ENCODE assay signal across 8 cellular contexts in the genomic region with DNA sequence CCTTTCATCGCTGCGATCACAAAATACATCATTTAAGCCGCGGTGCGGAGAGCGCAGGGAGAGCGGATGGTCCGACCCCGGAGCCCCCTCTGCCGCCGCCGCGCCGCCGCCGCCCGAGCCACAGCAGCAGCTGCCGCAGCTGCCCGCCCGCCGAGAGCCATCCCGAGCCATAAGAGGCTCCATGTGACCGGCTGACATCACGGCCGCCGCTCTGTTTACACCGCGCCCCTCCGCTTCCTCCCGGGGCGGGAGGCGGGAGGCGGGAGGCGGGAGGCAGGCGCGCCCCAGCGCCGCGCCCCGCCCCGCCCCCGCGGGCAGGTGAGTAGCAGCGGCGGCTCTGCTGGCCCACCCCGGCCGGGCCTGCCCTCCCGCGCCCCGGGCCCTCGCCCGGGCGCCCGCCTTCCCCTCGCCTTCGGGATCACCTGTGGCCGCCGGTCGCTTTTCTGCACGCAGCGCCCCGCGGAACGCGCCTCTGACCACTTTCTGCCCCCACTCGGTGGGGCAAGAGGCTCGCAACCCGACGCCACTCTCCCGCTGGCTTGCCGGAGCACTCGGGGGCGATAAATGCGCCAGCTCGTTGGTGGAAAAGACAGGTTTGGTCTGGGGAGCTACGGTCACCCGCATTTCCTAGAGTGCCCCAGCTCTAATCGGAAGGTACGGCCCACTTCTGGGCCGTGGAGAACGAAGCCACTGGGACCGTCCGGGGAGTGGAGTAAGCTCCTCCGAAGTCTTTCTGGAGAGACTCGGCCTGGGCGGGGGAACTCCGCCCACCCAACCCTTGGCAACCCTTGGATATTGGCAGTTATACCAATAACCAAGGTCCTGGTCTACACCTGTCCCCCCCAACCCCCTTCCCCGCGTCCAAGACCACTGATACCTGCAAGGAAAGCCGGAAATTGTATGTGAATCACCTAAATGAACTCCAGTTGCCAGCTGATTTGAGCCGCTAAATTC.
DNase-seq lines count a peak whose midpoint lies in the region; ATAC-seq and TF ChIP-seq lines count a peak whose summit lies in the region.

No MANE protein-coding gene starts in this region.

- H3K9me3 ChIP-seq in breast epithelium = no peaks in the 10 kb centered on the region

- intact Hi-C loops in breast epithelium (cut with DNase I; ENCODE audit: low total_unique reads) = no loop called here

- in situ Hi-C loops in GM13976 (cut with MboI; ENCODE audit: low sequenced_read_pairs, unreplicated experiment) = loop anchor here (25.0 kb wide), 1 partner anchor 1245 kb away; no protein-coding TSS in a partner anchor

- peak; percentile 87 for DNase-seq in GM13976 (ENCODE audit: low spot score)
- peak; percentile 42 for DNase-seq in NCI-H1694 treated with DMSO at 0.1 percent for 48 hours (lab: John Stamatoyannopoulos, UW)
- DNase-seq in breast epithelium (ENCODE audit: low spot score in 2 of 2) = peak; percentile 74 to 78
- peak; percentile 89 for DNase-seq in iris pigment epithelial cell (ENCODE audit: low read depth)
- DNase-seq in stimulated activated CD4-positive, alpha-beta T cell treated with anti-CD3 and anti-CD28 coated beads, Interleukin-12 subunit alpha, Interleukin-12 subunit beta, amount 100 ng/mL, for 4 hours = peak; percentile 79
- DNase-seq in GF-D8 (lab: John Stamatoyannopoulos, UW) = no peak

- no peaks in the 10 kb centered on the region for H3K36me3 ChIP-seq in breast epithelium

- H3K4me3 ChIP-seq in breast epithelium = peak overlapping the region; percentile 82 to 88 (median 85)

- H3K27me3 ChIP-seq in breast epithelium = no peaks in the 10 kb centered on the region

- H3K27ac ChIP-seq in VCaP (peak overlapping the region; percentile 87), breast epithelium (peak overlapping the region; percentile 87 to 89)

- peak; percentile 68 for ATAC-seq in HG02840 (IDR thresholded peaks at IDR 0.05; ENCODE audit: low FRiP score, unreplicated experiment)

- H3K4me1 ChIP-seq in breast epithelium = no peaks in the 10 kb centered on the region

- TF ChIP-seq POLR2A in breast epithelium (IDR thresholded peaks at IDR 0.05) = peak; percentile 24

- TF ChIP-seq CTCF in GM13976 (IDR thresholded peaks at IDR 0.05; ENCODE audit: borderline replicate concordance, control extremely low read depth, extremely low read depth, insufficient read depth, missing control alignments) = peak; percentile 30
- peak; percentile 66 for TF ChIP-seq CTCF in VCaP (conservative IDR thresholded peaks at IDR 0.05)
- peak in 1 of 3 donors; percentile 19 for TF ChIP-seq CTCF in breast epithelium (IDR thresholded peaks at IDR 0.05)
